In genomic region chr3:183211390-183211789, GRCh38 we compare ENCODE assay signal across 13 cellular contexts. TPM values are rescaled to one million over a fixed set of nuclear protein-coding genes. Genes with fewer than 3 reads are reported as not detected.
DNase-seq lines count a peak whose midpoint lies in the region; ATAC-seq and TF ChIP-seq lines count a peak whose summit lies in the region.
"Had no signal": no experiment of that assay in that cellular context is flagged by ENCODE, and none has a peak within 500 bp of the region (broad histone marks: within the 10 kb centered on the region; RNA-seq: fewer than 3 reads in every experiment).

No MANE protein-coding gene starts in this region.

- H3K27me3 Mint-ChIP-seq in activated CD8-positive, alpha-beta T cell treated with anti-CD3 and anti-CD28 coated beads for 36 hours: no peaks in the 10 kb centered on the region
- no peaks in the 10 kb centered on the region for H3K27me3 Mint-ChIP-seq in activated CD8-positive, alpha-beta T cell treated with anti-CD3 and anti-CD28 coated beads, Interleukin-2, amount 10 ng/mL, durations not matched to agents 7 days and 5 days (ENCODE audit: low read depth)
- no peaks in the 10 kb centered on the region for H3K27me3 Mint-ChIP-seq in glutamatergic neuron (ENCODE audit: unreplicated experiment)
- H3K27me3 Mint-ChIP-seq: activated CD4-positive, alpha-beta T cell treated with anti-CD3 and anti-CD28 coated beads, Interleukin-2, amount 10 ng/mL, durations not matched to agents 7 days and 5 days had no signal

- peaks cover 30% of the 10 kb centered on the region for H3K9me3 Mint-ChIP-seq in activated CD8-positive, alpha-beta T cell treated with anti-CD3 and anti-CD28 coated beads for 36 hours
- peaks cover 12% of the 10 kb centered on the region for H3K9me3 Mint-ChIP-seq in activated CD8-positive, alpha-beta T cell treated with anti-CD3 and anti-CD28 coated beads, Interleukin-2, amount 10 ng/mL, durations not matched to agents 7 days and 5 days (ENCODE audit: insufficient read depth)
- no peaks in the 10 kb centered on the region for H3K9me3 Mint-ChIP-seq in glutamatergic neuron (ENCODE audit: unreplicated experiment)

- no peak overlapping the region for H3K18ac ChIP-seq in mesendoderm (ENCODE audit: low read length)

- H3K4me2 ChIP-seq in mesendoderm (ENCODE audit: low read length): no peak overlapping the region

- H3K4me1 ChIP-seq in mesendoderm (ENCODE audit: control insufficient read depth, low read depth, low read length) (no peaks in the 10 kb centered on the region), upper lobe of right lung (peaks cover 20% of the 10 kb centered on the region)

- ATAC-seq in activated CD8-positive, alpha-beta T cell treated with anti-CD3 and anti-CD28 coated beads for 36 hours: no peak
- ATAC-seq in activated CD8-positive, alpha-beta T cell treated with anti-CD3 and anti-CD28 coated beads, Interleukin-2, amount 10 ng/mL, durations not matched to agents 7 days and 5 days: no peak
- ATAC-seq in upper lobe of right lung: peak; percentile 77

- no peak overlapping the region for H3K23ac ChIP-seq in mesendoderm (ENCODE audit: low read length)

- no peaks in the 10 kb centered on the region for H3K79me2 ChIP-seq in mesendoderm (ENCODE audit: control insufficient read depth, insufficient read depth, low read length)

- no peak for DNase-seq in activated CD8-positive, alpha-beta T cell treated with anti-CD3 and anti-CD28 coated beads for 36 hours
- no peak for DNase-seq in activated CD8-positive, alpha-beta T cell treated with anti-CD3 and anti-CD28 coated beads, Interleukin-2, amount 10 ng/mL, durations not matched to agents 7 days and 5 days
- DNase-seq in globus pallidus (ENCODE audit: low spot score): peak; percentile 17
- DNase-seq in mesendoderm: no peak
- no peak for DNase-seq in upper lobe of right lung
- DNase-seq in iPS-NIHi7 (ENCODE audit: extremely low spot score): no peak
- DNase-seq in RPMI8226: no peak
- DNase-seq in glutamatergic neuron: no peak
- DNase-seq: activated CD4-positive, alpha-beta T cell treated with anti-CD3 and anti-CD28 coated beads, Interleukin-2, amount 10 ng/mL, durations not matched to agents 7 days and 5 days; activated gamma-delta T cell; COR-L47; NCI-H1092 treated with DMSO at 0.1 percent for 48 hours had no signal

- WGBS in mesendoderm (ENCODE audit: extremely low coverage, insufficient coverage, low lambda C conversion rate): no CpG with 5 or more reads among the region's 11 CpGs

- no peak overlapping the region for H2AK5ac ChIP-seq in mesendoderm (ENCODE audit: low read length)

- H3K4ac ChIP-seq in mesendoderm (ENCODE audit: low read depth, low read length): no peak overlapping the region

- no peaks in the 10 kb centered on the region for H3K79me1 ChIP-seq in mesendoderm (ENCODE audit: low read length)

- H4K8ac ChIP-seq in mesendoderm (ENCODE audit: low read depth, low read length): no peak overlapping the region

- H3K4me3 Mint-ChIP-seq in activated CD8-positive, alpha-beta T cell treated with anti-CD3 and anti-CD28 coated beads for 36 hours: no peak overlapping the region
- no peak overlapping the region for H3K4me3 Mint-ChIP-seq in activated CD8-positive, alpha-beta T cell treated with anti-CD3 and anti-CD28 coated beads, Interleukin-2, amount 10 ng/mL, durations not matched to agents 7 days and 5 days
- no peak overlapping the region for H3K4me3 Mint-ChIP-seq in glutamatergic neuron (ENCODE audit: unreplicated experiment)
- H3K4me3 Mint-ChIP-seq: activated CD4-positive, alpha-beta T cell treated with anti-CD3 and anti-CD28 coated beads, Interleukin-2, amount 10 ng/mL, durations not matched to agents 7 days and 5 days had no signal

- H2BK5ac ChIP-seq in mesendoderm (ENCODE audit: low read length): no peak overlapping the region

- no peaks in the 10 kb centered on the region for H3K36me3 ChIP-seq in mesendoderm (ENCODE audit: control insufficient read depth, insufficient read depth, low read length)
- no peaks in the 10 kb centered on the region for H3K36me3 ChIP-seq in upper lobe of right lung
- H3K36me3 ChIP-seq: thoracic aorta had no signal

- H3K36me3 Mint-ChIP-seq in activated CD8-positive, alpha-beta T cell treated with anti-CD3 and anti-CD28 coated beads for 36 hours (ENCODE audit: low read depth): peaks cover 48% of the 10 kb centered on the region
- peaks cover 6% of the 10 kb centered on the region for H3K36me3 Mint-ChIP-seq in activated CD8-positive, alpha-beta T cell treated with anti-CD3 and anti-CD28 coated beads, Interleukin-2, amount 10 ng/mL, durations not matched to agents 7 days and 5 days (ENCODE audit: low read depth)
- H3K36me3 Mint-ChIP-seq in glutamatergic neuron (ENCODE audit: unreplicated experiment): no peaks in the 10 kb centered on the region

- no peak overlapping the region for H2BK15ac ChIP-seq in mesendoderm (replicated peaks; ENCODE audit: low read depth)

- H3K9me3 ChIP-seq in upper lobe of right lung: no peaks in the 10 kb centered on the region
- H3K9me3 ChIP-seq: thoracic aorta had no signal

- peaks cover 56% of the 10 kb centered on the region for H3K4me1 Mint-ChIP-seq in activated CD8-positive, alpha-beta T cell treated with anti-CD3 and anti-CD28 coated beads for 36 hours (ENCODE audit: low read depth)
- H3K4me1 Mint-ChIP-seq in activated CD8-positive, alpha-beta T cell treated with anti-CD3 and anti-CD28 coated beads, Interleukin-2, amount 10 ng/mL, durations not matched to agents 7 days and 5 days (ENCODE audit: low read depth): peaks cover 4% of the 10 kb centered on the region
- H3K4me1 Mint-ChIP-seq in glutamatergic neuron (ENCODE audit: low read depth, unreplicated experiment): peaks cover 2% of the 10 kb centered on the region

- H3K27ac ChIP-seq in mesendoderm (ENCODE audit: low read depth, low read length): no peak overlapping the region
- peak overlapping the region; percentile 53 for H3K27ac ChIP-seq in upper lobe of right lung
- H3K27ac ChIP-seq: thoracic aorta had no signal

- CTCF ChIA-PET in activated CD8-positive, alpha-beta T cell treated with anti-CD3 and anti-CD28 coated beads for 36 hours (lab: Charles Lee): interaction anchor here (1.6 kb wide), 1 partner anchor 27 kb away, joined by 6 read pairs; no protein-coding TSS in a partner anchor
- CTCF ChIA-PET in activated CD8-positive, alpha-beta T cell treated with anti-CD3 and anti-CD28 coated beads, Interleukin-2, amount 10 ng/mL, durations not matched to agents 7 days and 5 days (lab: Charles Lee): no interaction called here

- no peaks in the 10 kb centered on the region for H3K27me3 ChIP-seq in mesendoderm (ENCODE audit: insufficient read depth, low read length, poor library complexity)
- no peaks in the 10 kb centered on the region for H3K27me3 ChIP-seq in upper lobe of right lung

- no peak for TF ChIP-seq CTCF in activated CD8-positive, alpha-beta T cell treated with anti-CD3 and anti-CD28 coated beads for 36 hours (IDR thresholded peaks at IDR 0.05)
- no peak for TF ChIP-seq CTCF in upper lobe of right lung (IDR thresholded peaks at IDR 0.05)
- TF ChIP-seq CTCF in glutamatergic neuron (IDR thresholded peaks at IDR 0.05; ENCODE audit: partially characterized antibody, unreplicated experiment): no peak

- intact Hi-C loops in activated CD8-positive, alpha-beta T cell treated with anti-CD3 and anti-CD28 coated beads for 36 hours (cut with micrococcal nuclease): no loop called here
- intact Hi-C loops in upper lobe of right lung (cut with DNase I): no loop called here

- H3K4me3 ChIP-seq in mesendoderm (ENCODE audit: low read length) (no peak overlapping the region), upper lobe of right lung (no peak overlapping the region)
- H3K4me3 ChIP-seq: thoracic aorta had no signal

- H2BK120ac ChIP-seq in mesendoderm (ENCODE audit: low read depth, low read length): no peak overlapping the region

- peak overlapping the region; percentile 32 for H3K56ac ChIP-seq in mesendoderm (ENCODE audit: low read length)

- H4K5ac ChIP-seq in mesendoderm (ENCODE audit: low read length): no peak overlapping the region

- peak overlapping the region; percentile 94 for H3K27ac Mint-ChIP-seq in activated CD8-positive, alpha-beta T cell treated with anti-CD3 and anti-CD28 coated beads for 36 hours
- no peak overlapping the region for H3K27ac Mint-ChIP-seq in activated CD8-positive, alpha-beta T cell treated with anti-CD3 and anti-CD28 coated beads, Interleukin-2, amount 10 ng/mL, durations not matched to agents 7 days and 5 days
- H3K27ac Mint-ChIP-seq in glutamatergic neuron (ENCODE audit: unreplicated experiment): no peak overlapping the region
- H3K27ac Mint-ChIP-seq: activated CD4-positive, alpha-beta T cell treated with anti-CD3 and anti-CD28 coated beads, Interleukin-2, amount 10 ng/mL, durations not matched to agents 7 days and 5 days had no signal

- POLR2A ChIA-PET in activated CD8-positive, alpha-beta T cell treated with anti-CD3 and anti-CD28 coated beads for 36 hours (lab: Charles Lee): interaction anchor here (0.6 to 1.8 kb wide), 3 partner anchors 13 to 99 kb away, joined by 3 to 6 read pairs (median 3); no protein-coding TSS in a partner anchor
- POLR2A ChIA-PET in activated CD8-positive, alpha-beta T cell treated with anti-CD3 and anti-CD28 coated beads, Interleukin-2, amount 10 ng/mL, durations not matched to agents 7 days and 5 days (lab: Charles Lee): no interaction called here

- H3K9ac ChIP-seq in mesendoderm (ENCODE audit: low read length): no peak overlapping the region

RNA-seq across cellular contexts. Expression of gene B3GNT5, which starts 41.7 kb away (rescaled TPM):
- total RNA-seq in activated CD8-positive, alpha-beta T cell treated with anti-CD3 and anti-CD28 coated beads for 36 hours: 10 to 100 TPM; 25.8 to 26.1 TPM
- 1 to 10 TPM in 1 of 2 experiments, under 1 TPM in 1; 0.86 to 1.4 TPM for total RNA-seq in activated CD8-positive, alpha-beta T cell treated with anti-CD3 and anti-CD28 coated beads, Interleukin-2, amount 10 ng/mL, durations not matched to agents 7 days and 5 days
- 5.9 TPM for polyA plus RNA-seq in mesendoderm (2013, experiment 1 of 2)
- polyA plus RNA-seq in mesendoderm (2013, experiment 2 of 2): 5.5 TPM
- total RNA-seq in upper lobe of right lung (31.0 TPM), glutamatergic neuron (ENCODE audit: unreplicated experiment) (2.9 TPM)

RNA-seq across cellular contexts. Expression of gene LAMP3, which starts 48.9 kb away (rescaled TPM):
- 1 to 10 TPM; 8.5 to 9.0 TPM for total RNA-seq in activated CD8-positive, alpha-beta T cell treated with anti-CD3 and anti-CD28 coated beads for 36 hours
- total RNA-seq in activated CD8-positive, alpha-beta T cell treated with anti-CD3 and anti-CD28 coated beads, Interleukin-2, amount 10 ng/mL, durations not matched to agents 7 days and 5 days: 10 to 100 TPM; 14.3 to 15.2 TPM
- polyA plus RNA-seq in mesendoderm (2013, experiment 1 of 2): 0.95 TPM
- polyA plus RNA-seq in mesendoderm (2013, experiment 2 of 2): 1.3 TPM
- total RNA-seq in upper lobe of right lung: 283 TPM
- 1.4 TPM for total RNA-seq in glutamatergic neuron (ENCODE audit: unreplicated experiment)
- total RNA-seq: thoracic aorta had no signal

Comparison
In these comparisons a context has a peak if more than half of its experiments do, and no peak if none do; other contexts are left out.
1. RNA of gene LAMP3, which starts 48.9 kb away (total RNA-seq): 283 TPM in upper lobe of right lung (single experiment); 14.3 to 15.2 TPM in activated CD8-positive, alpha-beta T cell treated with anti-CD3 and anti-CD28 coated beads, Interleukin-2, amount 10 ng/mL, durations not matched to agents 7 days and 5 days, 8.5 to 9.0 TPM in activated CD8-positive, alpha-beta T cell treated with anti-CD3 and anti-CD28 coated beads for 36 hours and 1.4 TPM in glutamatergic neuron (single experiment); every median in the first group is over 10 times any median in the second.